16 cellular contexts compared by ENCODE assay signal in the genomic region with DNA sequence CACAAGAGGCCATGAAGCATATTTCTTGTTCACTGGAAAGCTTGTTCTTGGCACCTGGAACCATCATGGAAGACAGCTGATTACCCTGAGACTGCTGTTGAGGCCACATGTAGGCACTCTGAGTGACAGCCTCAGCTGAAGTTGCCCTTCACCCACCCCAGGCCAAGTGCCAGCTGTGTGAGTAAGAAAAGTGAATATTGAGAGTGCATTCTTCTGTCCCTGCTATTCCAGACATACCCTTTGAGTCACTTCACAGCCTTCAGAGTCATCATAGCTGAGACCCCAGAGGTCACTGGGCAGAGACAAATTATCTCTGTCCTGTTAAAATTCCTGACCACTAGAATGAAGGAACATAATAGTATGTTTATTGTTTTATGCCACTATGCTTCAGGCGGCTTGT.
DNase-seq lines count a peak whose midpoint lies in the region; ATAC-seq, FAIRE-seq and TF ChIP-seq lines count a peak whose summit lies in the region.
"Had no signal": no experiment of that assay in that cellular context is flagged by ENCODE, and none has a peak within 500 bp of the region (broad histone marks: within the 10 kb centered on the region; RNA-seq: fewer than 3 reads in every experiment).

No MANE protein-coding gene starts in this region.

- intact Hi-C loops in left lung (cut with DNase I) = no loop called here
- intact Hi-C loops in HepG2 (cut with micrococcal nuclease; ENCODE audit: unreplicated experiment) = loop anchor here (10.0 kb wide), 1 partner anchor 176 kb away; no protein-coding TSS in a partner anchor
- intact Hi-C loops in CD4-positive, alpha-beta memory T cell (cut with micrococcal nuclease) = no loop called here

- H3K27ac Mint-ChIP-seq in CD4-positive, alpha-beta memory T cell = no peak overlapping the region
- H3K27ac Mint-ChIP-seq: activated CD8-positive, alpha-beta T cell treated with anti-CD3 and anti-CD28 coated beads, Interleukin-2, amount 10 ng/mL, durations not matched to agents 7 days and 5 days had no signal

- no peak overlapping the region for H3K27ac ChIP-seq in left lung
- H3K27ac ChIP-seq in HepG2 (ENCODE audit: extremely low read length, insufficient read depth, low read length) = no peak overlapping the region
- no peak overlapping the region for H3K27ac ChIP-seq in CD4-positive, alpha-beta memory T cell (ENCODE audit: low read depth, low read length)
- H3K27ac ChIP-seq: neutrophil had no signal

- in situ Hi-C loops in HepG2 (cut with HindIII; ENCODE audit: extremely low pct_ligation_motif_present, low pct_unique_long_range_greater_than_20kb) = no loop called here

- peaks cover 13 to 20% (median 14%) of the 10 kb centered on the region in 4 donors for H3K4me1 Mint-ChIP-seq in CD4-positive, alpha-beta memory T cell

- no peak overlapping the region for H3K4me2 ChIP-seq in HepG2 (ENCODE audit: low read depth, low read length)

- BruUV-seq in HepG2 (replicated peaks; lab: Mats Ljungman, UMichigan) = no TSS peak

- no peaks in the 10 kb centered on the region for H3K27me3 Mint-ChIP-seq in CD4-positive, alpha-beta memory T cell

- POLR2A ChIA-PET in HepG2 (lab: Yijun Ruan, JAX) = no interaction called here
- POLR2A ChIA-PET in CD4-positive, alpha-beta memory T cell (lab: Charles Lee; ENCODE audit: partially characterized antibody) = no interaction called here

- H3K36me3 Mint-ChIP-seq in CD4-positive, alpha-beta memory T cell = no peaks in the 10 kb centered on the region

- no peaks in the 10 kb centered on the region for H3K79me2 ChIP-seq in HepG2 (ENCODE audit: insufficient read depth, low read length)

- H3K4me3 ChIP-seq in bronchial epithelial cell (ENCODE audit: low read depth, low read length) (no peak overlapping the region), left lung (no peak overlapping the region), HepG2 (replicated peaks in 1 of 3; ENCODE audit: insufficient read depth in 1 of 3, low read depth in 2 of 3, low read length in 3 of 3) (no peak overlapping the region)
- H3K4me3 ChIP-seq in CD4-positive, alpha-beta memory T cell (ENCODE audit: low read length in 2 of 2) = no peak overlapping the region

- TF ChIP-seq RAD21 in HepG2 (CRISPR knock-in tag; IDR thresholded peaks at IDR 0.05) = no peak

- no peak overlapping the region for H2AFZ ChIP-seq in HepG2 (ENCODE audit: low read length)

- H3K4me1 ChIP-seq in left lung (peaks cover 0 to 3% of the 10 kb centered on the region in 2 donors), HepG2 (ENCODE audit: insufficient read depth, low read length) (no peaks in the 10 kb centered on the region)
- H3K4me1 ChIP-seq in CD4-positive, alpha-beta memory T cell (ENCODE audit: insufficient read depth, low read length) = peaks cover 17% of the 10 kb centered on the region
- H3K4me1 ChIP-seq: BE2C had no signal

- ATAC-seq in left lung = peak; percentile 67
- no peak for ATAC-seq in HepG2
- ATAC-seq: activated CD8-positive, alpha-beta T cell treated with anti-CD3 and anti-CD28 coated beads, Interleukin-2, amount 10 ng/mL, durations not matched to agents 7 days and 5 days; left ventricle myocardium superior had no signal

- TF ChIP-seq POLR2A in HepG2 (IDR thresholded peaks at IDR 0.05; ENCODE audit: insufficient read depth in 1 of 2, low read depth in 2 of 2, low read length in 2 of 2) = no peak

- no peaks in the 10 kb centered on the region for H3K9me3 Mint-ChIP-seq in CD4-positive, alpha-beta memory T cell

- H3K27me3 ChIP-seq in bronchial epithelial cell (ENCODE audit: control insufficient read depth, insufficient read depth, low read length) (no peaks in the 10 kb centered on the region), left lung (no peaks in the 10 kb centered on the region), HepG2 (ENCODE audit: control insufficient read depth in 1 of 2, insufficient read depth in 2 of 2, low read length in 2 of 2) (no peaks in the 10 kb centered on the region; a peak in 2 of 5 replicates)
- no peaks in the 10 kb centered on the region for H3K27me3 ChIP-seq in CD4-positive, alpha-beta memory T cell (ENCODE audit: insufficient read depth, low read length)
- H3K27me3 ChIP-seq: BE2C had no signal

- 43% methylated on average over 1 of the region's 1 CpG for WGBS in HepG2 (ENCODE audit: low lambda C conversion rate)

- no peaks in the 10 kb centered on the region for H4K20me1 ChIP-seq in HepG2 (ENCODE audit: insufficient read depth, low read length)

- DNase-seq in AG20443 (ENCODE audit: low spot score) = peak; percentile 48
- peak; percentile 22 for DNase-seq in NCI-H226
- DNase-seq in bronchial epithelial cell (ENCODE audit: low read depth) = peak; percentile 83
- DNase-seq in left lung = no peak
- DNase-seq in globus pallidus (ENCODE audit: low spot score) = no peak
- DNase-seq in NCI-H2196 treated with DMSO at 0.1 percent for 48 hours (lab: John Stamatoyannopoulos, UW; ENCODE audit: unreplicated experiment) = no peak
- no peak for DNase-seq in HepG2 (ENCODE audit: low spot score)
- no peak for DNase-seq in CD4-positive, alpha-beta memory T cell
- DNase-seq: activated CD8-positive, alpha-beta T cell treated with anti-CD3 and anti-CD28 coated beads, Interleukin-2, amount 10 ng/mL, durations not matched to agents 7 days and 5 days; activated naive CD4-positive, alpha-beta T cell; BE2C; left ventricle myocardium superior; NCI-H1092 treated with DMSO at 0.1 percent for 48 hours; stimulated activated CD4-positive, alpha-beta T cell treated with anti-CD3 and anti-CD28 coated beads, Interleukin-15, amount 100 ng/mL, for 24 hours had no signal

- H3K9me3 ChIP-seq in left lung (no peaks in the 10 kb centered on the region), HepG2 (ENCODE audit: low read length) (no peaks in the 10 kb centered on the region)
- H3K9me3 ChIP-seq in CD4-positive, alpha-beta memory T cell (ENCODE audit: control insufficient read depth in 1 of 2, low read length in 2 of 2) = no peaks in the 10 kb centered on the region
- H3K9me3 ChIP-seq: BE2C, neutrophil had no signal

- H3K9ac ChIP-seq in HepG2 (ENCODE audit: insufficient read depth, low read depth, low read length) = no peak overlapping the region

- CTCF ChIA-PET in HepG2 (lab: Yijun Ruan, JAX; ENCODE audit: low intra/inter-chr PET ratio, low total read pairs) = no interaction called here
- CTCF ChIA-PET in CD4-positive, alpha-beta memory T cell (lab: Charles Lee; ENCODE audit: partially characterized antibody) = no interaction called here

- H3K36me3 ChIP-seq in bronchial epithelial cell (ENCODE audit: control insufficient read depth, insufficient read depth, low read length) (no peaks in the 10 kb centered on the region), left lung (no peaks in the 10 kb centered on the region), HepG2 (replicated peaks in 1 of 2; ENCODE audit: control insufficient read depth in 1 of 2, insufficient read depth in 2 of 2, low read length in 2 of 2) (no peaks in the 10 kb centered on the region)
- H3K36me3 ChIP-seq in CD4-positive, alpha-beta memory T cell (ENCODE audit: insufficient read depth, low read length) = no peaks in the 10 kb centered on the region
- H3K36me3 ChIP-seq: BE2C, neutrophil had no signal

- FAIRE-seq in bronchial epithelial cell (lab: Jason Lieb, UNC) = no peak
- no peak for FAIRE-seq in HepG2 (lab: Jason Lieb, UNC)
- FAIRE-seq: G401.6 had no signal

- no peak overlapping the region for H3K4me3 Mint-ChIP-seq in CD4-positive, alpha-beta memory T cell
- H3K4me3 Mint-ChIP-seq: activated CD8-positive, alpha-beta T cell treated with anti-CD3 and anti-CD28 coated beads, Interleukin-2, amount 10 ng/mL, durations not matched to agents 7 days and 5 days had no signal

- TF ChIP-seq CTCF in bronchial epithelial cell (IDR thresholded peaks at IDR 0.05; ENCODE audit: insufficient read depth, low read length, severe bottlenecking) (no peak), left lung (IDR thresholded peaks at IDR 0.05) (no peak), HepG2 (CRISPR knock-in tag; IDR thresholded peaks at IDR 0.05) (no peak)

- TF ChIP-seq EP300 in HepG2 (IDR thresholded peaks at IDR 0.05; ENCODE audit: low read depth in 2 of 2, low read length in 2 of 2) = no peak
- no peak for TF ChIP-seq EP300 in HepG2 (CRISPR knock-in tag; IDR thresholded peaks at IDR 0.05; ENCODE audit: borderline replicate concordance)

TF ChIP-seq in HepG2, 621 proteins besides CTCF, POLR2A, EP300 and RAD21 (continues in another document):
- TF ChIP-seq FOXK1 (CRISPR knock-in tag; IDR thresholded peaks at IDR 0.05; ENCODE audit: borderline replicate concordance, low read depth) (no peak), ZNF781 (CRISPR knock-in tag; IDR thresholded peaks at IDR 0.05; ENCODE audit: borderline replicate concordance, not compliant biosample characterization) (no peak), ZBTB42 (CRISPR knock-in tag; IDR thresholded peaks at IDR 0.05) (no peak), ZFYVE20 (CRISPR knock-in tag; IDR thresholded peaks at IDR 0.05; ENCODE audit: borderline replicate concordance, low read depth) (no peak), IRF2 (CRISPR knock-in tag; IDR thresholded peaks at IDR 0.05) (no peak), RARA (CRISPR knock-in tag; IDR thresholded peaks at IDR 0.05) (no peak), ZNF20 (CRISPR knock-in tag; IDR thresholded peaks at IDR 0.05) (no peak)
- TF ChIP-seq, protein P1, sequence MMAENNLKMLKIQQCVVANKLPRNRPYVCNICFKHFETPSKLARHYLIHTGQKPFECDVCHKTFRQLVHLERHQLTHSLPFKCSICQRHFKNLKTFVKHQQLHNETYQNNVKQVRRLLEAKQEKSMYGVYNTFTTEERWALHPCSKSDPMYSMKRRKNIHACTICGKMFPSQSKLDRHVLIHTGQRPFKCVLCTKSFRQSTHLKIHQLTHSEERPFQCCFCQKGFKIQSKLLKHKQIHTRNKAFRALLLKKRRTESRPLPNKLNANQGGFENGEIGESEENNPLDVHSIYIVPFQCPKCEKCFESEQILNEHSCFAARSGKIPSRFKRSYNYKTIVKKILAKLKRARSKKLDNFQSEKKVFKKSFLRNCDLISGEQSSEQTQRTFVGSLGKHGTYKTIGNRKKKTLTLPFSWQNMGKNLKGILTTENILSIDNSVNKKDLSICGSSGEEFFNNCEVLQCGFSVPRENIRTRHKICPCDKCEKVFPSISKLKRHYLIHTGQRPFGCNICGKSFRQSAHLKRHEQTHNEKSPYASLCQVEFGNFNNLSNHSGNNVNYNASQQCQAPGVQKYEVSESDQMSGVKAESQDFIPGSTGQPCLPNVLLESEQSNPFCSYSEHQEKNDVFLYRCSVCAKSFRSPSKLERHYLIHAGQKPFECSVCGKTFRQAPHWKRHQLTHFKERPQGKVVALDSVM (CRISPR knock-in tag; IDR thresholded peaks at IDR 0.05) = no peak
- TF ChIP-seq, protein P2, sequence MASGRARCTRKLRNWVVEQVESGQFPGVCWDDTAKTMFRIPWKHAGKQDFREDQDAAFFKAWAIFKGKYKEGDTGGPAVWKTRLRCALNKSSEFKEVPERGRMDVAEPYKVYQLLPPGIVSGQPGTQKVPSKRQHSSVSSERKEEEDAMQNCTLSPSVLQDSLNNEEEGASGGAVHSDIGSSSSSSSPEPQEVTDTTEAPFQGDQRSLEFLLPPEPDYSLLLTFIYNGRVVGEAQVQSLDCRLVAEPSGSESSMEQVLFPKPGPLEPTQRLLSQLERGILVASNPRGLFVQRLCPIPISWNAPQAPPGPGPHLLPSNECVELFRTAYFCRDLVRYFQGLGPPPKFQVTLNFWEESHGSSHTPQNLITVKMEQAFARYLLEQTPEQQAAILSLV (CRISPR knock-in tag; IDR thresholded peaks at IDR 0.05; ENCODE audit: borderline replicate concordance) = no peak

Comparison
In these comparisons a context has a peak if more than half of its experiments do, and no peak if none do; other contexts are left out.
1. DNase-seq: peak in AG20443 (single experiment), NCI-H226 (single experiment) and bronchial epithelial cell (single experiment); none in left lung (0 of 2), globus pallidus (single experiment), NCI-H2196 treated with DMSO at 0.1 percent for 48 hours (single experiment), HepG2 (single experiment) and CD4-positive, alpha-beta memory T cell (0 of 5).